ENCODE assay signal across 16 cellular contexts in genomic region chr17:39306509-39307212, GRCh38.
DNase-seq lines count a peak whose midpoint lies in the region; ATAC-seq and TF ChIP-seq lines count a peak whose summit lies in the region.
"Had no signal": no experiment of that assay in that cellular context is flagged by ENCODE, and none has a peak within 500 bp of the region (broad histone marks: within the 10 kb centered on the region; RNA-seq: fewer than 3 reads in every experiment).

No MANE protein-coding gene starts in this region.

- H3K79me2 ChIP-seq in MM.1S (ENCODE audit: low read length), result no peaks in the 10 kb centered on the region
- H3K79me2 ChIP-seq: hepatocyte had no signal

- H3K27me3 ChIP-seq in MM.1S (replicated peaks; ENCODE audit: insufficient read depth, low read length) (no peaks in the 10 kb centered on the region), psoas muscle (ENCODE audit: insufficient read depth in 3 of 3, low read length in 2 of 3) (no peaks in the 10 kb centered on the region), esophagus muscularis mucosa (no peaks in the 10 kb centered on the region)
- H3K27me3 ChIP-seq: hepatocyte had no signal

- H3K36me3 Mint-ChIP-seq in dendritic cell treated with granulocyte-macrophage colony-stimulating factor and Interleukin-4, amounts not matched to agents 40 ng/mL and 50 ng/mL, for 4 days (ENCODE audit: low read depth), result peaks cover 29% of the 10 kb centered on the region
- H3K36me3 Mint-ChIP-seq in activated CD4-positive, alpha-beta memory T cell treated with anti-CD3 and anti-CD28 coated beads for 36 hours, result no peaks in the 10 kb centered on the region
- H3K36me3 Mint-ChIP-seq in activated CD8-positive, alpha-beta memory T cell treated with anti-CD3 and anti-CD28 coated beads, Interleukin-2, amount 10 ng/mL, durations not matched to agents 7 days and 5 days, result peaks cover 3% of the 10 kb centered on the region

- no peaks in the 10 kb centered on the region for H3K9me2 ChIP-seq in MM.1S (replicated peaks; ENCODE audit: insufficient read depth, low read length)

- intact Hi-C loops in dendritic cell treated with granulocyte-macrophage colony-stimulating factor and Interleukin-4, amounts not matched to agents 40 ng/mL and 50 ng/mL, for 4 days (cut with micrococcal nuclease), result no loop called here
- intact Hi-C loops in psoas muscle (cut with DNase I), result no loop called here
- intact Hi-C loops in esophagus muscularis mucosa (cut with DNase I), result no loop called here
- intact Hi-C loops in activated CD4-positive, alpha-beta memory T cell treated with anti-CD3 and anti-CD28 coated beads for 36 hours (cut with micrococcal nuclease), result no loop called here

- ATAC-seq in psoas muscle, result no peak
- ATAC-seq in activated CD8-positive, alpha-beta memory T cell treated with anti-CD3 and anti-CD28 coated beads, Interleukin-2, amount 10 ng/mL, durations not matched to agents 7 days and 5 days, result no peak
- ATAC-seq in GM19452 (IDR thresholded peaks at IDR 0.05; ENCODE audit: unreplicated experiment), result no peak
- ATAC-seq: stimulated activated naive CD8-positive, alpha-beta T cell treated with anti-CD3 and anti-CD28 coated beads, Interleukin-15, amount 100 ng/mL, for 72 hours had no signal

- TF ChIP-seq EP300 in esophagus muscularis mucosa (IDR thresholded peaks at IDR 0.05), result no peak

- no peak overlapping the region for H3K4me3 Mint-ChIP-seq in dendritic cell treated with granulocyte-macrophage colony-stimulating factor and Interleukin-4, amounts not matched to agents 40 ng/mL and 50 ng/mL, for 4 days
- H3K4me3 Mint-ChIP-seq in activated CD4-positive, alpha-beta memory T cell treated with anti-CD3 and anti-CD28 coated beads for 36 hours, result no peak overlapping the region
- no peak overlapping the region for H3K4me3 Mint-ChIP-seq in activated CD8-positive, alpha-beta memory T cell treated with anti-CD3 and anti-CD28 coated beads, Interleukin-2, amount 10 ng/mL, durations not matched to agents 7 days and 5 days
- H3K4me3 Mint-ChIP-seq: stimulated activated naive CD8-positive, alpha-beta T cell treated with anti-CD3 and anti-CD28 coated beads, Interleukin-15, amount 100 ng/mL, for 72 hours had no signal

- H4K20me1 ChIP-seq in MM.1S (ENCODE audit: insufficient read depth, low read length), result no peaks in the 10 kb centered on the region

- no peaks in the 10 kb centered on the region for H3K9me3 Mint-ChIP-seq in dendritic cell treated with granulocyte-macrophage colony-stimulating factor and Interleukin-4, amounts not matched to agents 40 ng/mL and 50 ng/mL, for 4 days
- H3K9me3 Mint-ChIP-seq in activated CD4-positive, alpha-beta memory T cell treated with anti-CD3 and anti-CD28 coated beads for 36 hours, result no peaks in the 10 kb centered on the region
- no peaks in the 10 kb centered on the region for H3K9me3 Mint-ChIP-seq in activated CD8-positive, alpha-beta memory T cell treated with anti-CD3 and anti-CD28 coated beads, Interleukin-2, amount 10 ng/mL, durations not matched to agents 7 days and 5 days (ENCODE audit: low read depth)
- H3K9me3 Mint-ChIP-seq: stimulated activated naive CD8-positive, alpha-beta T cell treated with anti-CD3 and anti-CD28 coated beads, Interleukin-15, amount 100 ng/mL, for 72 hours had no signal

- peak overlapping the region; percentile 77 for H3K4me2 ChIP-seq in MM.1S (ENCODE audit: low read depth, low read length)
- H3K4me2 ChIP-seq: hepatocyte had no signal

- no peak for TF ChIP-seq POLR2A in esophagus muscularis mucosa (IDR thresholded peaks at IDR 0.05; ENCODE audit: low read depth)

- H3K36me3 ChIP-seq in MM.1S (replicated peaks; ENCODE audit: insufficient read depth, low read length) (no peaks in the 10 kb centered on the region), psoas muscle (ENCODE audit: insufficient read depth in 1 of 2, low read depth in 1 of 2) (peaks cover 5 to 27% of the 10 kb centered on the region in 2 donors), esophagus muscularis mucosa (peaks cover 0 to 30% (median 15%) of the 10 kb centered on the region in 4 donors)
- H3K36me3 ChIP-seq: HAP-1 had no signal

- 56 to 72% (median 59%) methylated on average over 3 of the region's 3 CpGs for WGBS in psoas muscle, 3 donors
- WGBS in esophagus muscularis mucosa, result 29% methylated on average over 3 of the region's 3 CpGs

- H3K9me3 ChIP-seq in MM.1S (replicated peaks; ENCODE audit: insufficient read depth, low read length) (no peaks in the 10 kb centered on the region), psoas muscle (no peaks in the 10 kb centered on the region), esophagus muscularis mucosa (no peaks in the 10 kb centered on the region)
- H3K9me3 ChIP-seq: HAP-1 had no signal

- H3K4me3 ChIP-seq in MM.1S (ENCODE audit: low read length) (peak overlapping the region; percentile 30; the same call in 1 of the 2 replicates), psoas muscle (no peak overlapping the region), esophagus muscularis mucosa (no peak overlapping the region)
- H3K4me3 ChIP-seq: HAP-1, hepatocyte had no signal

- H3K27ac Mint-ChIP-seq in dendritic cell treated with granulocyte-macrophage colony-stimulating factor and Interleukin-4, amounts not matched to agents 40 ng/mL and 50 ng/mL, for 4 days, result peak overlapping the region; percentile 22
- no peak overlapping the region for H3K27ac Mint-ChIP-seq in activated CD4-positive, alpha-beta memory T cell treated with anti-CD3 and anti-CD28 coated beads for 36 hours
- H3K27ac Mint-ChIP-seq in activated CD8-positive, alpha-beta memory T cell treated with anti-CD3 and anti-CD28 coated beads, Interleukin-2, amount 10 ng/mL, durations not matched to agents 7 days and 5 days, result no peak overlapping the region

- peak overlapping the region; percentile 47; the same call in 1 of the 2 replicates for H3K27ac ChIP-seq in MM.1S (ENCODE audit: low read length)
- peak overlapping the region; percentile 2 for H3K27ac ChIP-seq in psoas muscle
- H3K27ac ChIP-seq in esophagus muscularis mucosa (replicated peaks in 1 of 4), result peak overlapping the region in 2 of 4 donors; percentile 7 to 31
- H3K27ac ChIP-seq: hepatocyte, WERI-Rb-1 had no signal

- H2AFZ ChIP-seq in MM.1S (ENCODE audit: low read length), result no peak overlapping the region
- H2AFZ ChIP-seq: hepatocyte had no signal

- H3K4me1 ChIP-seq in MM.1S (ENCODE audit: low read length) (peaks cover 11% of the 10 kb centered on the region), psoas muscle (peaks cover 13% of the 10 kb centered on the region), esophagus muscularis mucosa (peaks cover 15 to 21% (median 18%) of the 10 kb centered on the region in 4 donors)
- H3K4me1 ChIP-seq: HAP-1 had no signal

- peak overlapping the region; percentile 17; the same call in 1 of the 2 replicates for H3K9ac ChIP-seq in MM.1S (ENCODE audit: low read length)

- peak; percentile 18 for DNase-seq in EL
- peak; percentile 66 for DNase-seq in MM.1S
- no peak for DNase-seq in psoas muscle
- DNase-seq in esophagus muscularis mucosa (ENCODE audit: extremely low spot score), result no peak
- no peak for DNase-seq in activated CD4-positive, alpha-beta memory T cell treated with anti-CD3 and anti-CD28 coated beads for 36 hours
- no peak for DNase-seq in activated CD8-positive, alpha-beta memory T cell treated with anti-CD3 and anti-CD28 coated beads, Interleukin-2, amount 10 ng/mL, durations not matched to agents 7 days and 5 days
- DNase-seq: effector CD8-positive, alpha-beta T cell; NCI-H1417; NCI-H524; stimulated activated CD4-positive, alpha-beta T cell treated with anti-CD3 and anti-CD28 coated beads, Interleukin-4, amount 100 ng/mL, for 24 hours; stimulated activated naive CD8-positive, alpha-beta T cell treated with anti-CD3 and anti-CD28 coated beads, Interleukin-15, amount 100 ng/mL, for 72 hours; WERI-Rb-1 had no signal

- TF ChIP-seq CTCF in MM.1S (IDR thresholded peaks at IDR 0.05; ENCODE audit: low read length) (no peak), psoas muscle (IDR thresholded peaks at IDR 0.05) (no peak), esophagus muscularis mucosa (IDR thresholded peaks at IDR 0.05) (no peak)

- H3K4me1 Mint-ChIP-seq in dendritic cell treated with granulocyte-macrophage colony-stimulating factor and Interleukin-4, amounts not matched to agents 40 ng/mL and 50 ng/mL, for 4 days (ENCODE audit: low read depth), result peaks cover 17% of the 10 kb centered on the region
- no peaks in the 10 kb centered on the region for H3K4me1 Mint-ChIP-seq in activated CD4-positive, alpha-beta memory T cell treated with anti-CD3 and anti-CD28 coated beads for 36 hours (ENCODE audit: low read depth)
- H3K4me1 Mint-ChIP-seq in activated CD8-positive, alpha-beta memory T cell treated with anti-CD3 and anti-CD28 coated beads, Interleukin-2, amount 10 ng/mL, durations not matched to agents 7 days and 5 days, result no peaks in the 10 kb centered on the region

- peaks cover 6% of the 10 kb centered on the region; the same call in 1 of the 2 replicates for H3F3A ChIP-seq in MM.1S (ENCODE audit: insufficient read depth, low read length)

- POLR2A ChIA-PET in activated CD4-positive, alpha-beta memory T cell treated with anti-CD3 and anti-CD28 coated beads for 36 hours (lab: Charles Lee), result no interaction called here

- CTCF ChIA-PET in activated CD4-positive, alpha-beta memory T cell treated with anti-CD3 and anti-CD28 coated beads for 36 hours (lab: Charles Lee), result interaction anchor here (0.6 kb wide), 1 partner anchor 96 kb away, joined by 3 read pairs; no protein-coding TSS in a partner anchor
- CTCF ChIA-PET in activated CD8-positive, alpha-beta memory T cell treated with anti-CD3 and anti-CD28 coated beads, Interleukin-2, amount 10 ng/mL, durations not matched to agents 7 days and 5 days (lab: Charles Lee), result interaction anchor here (0.5 to 1.0 kb wide), 2 partner anchors 75 to 132 kb away, joined by 3 read pairs; no protein-coding TSS in a partner anchor

- no peaks in the 10 kb centered on the region for H3K27me3 Mint-ChIP-seq in dendritic cell treated with granulocyte-macrophage colony-stimulating factor and Interleukin-4, amounts not matched to agents 40 ng/mL and 50 ng/mL, for 4 days
- H3K27me3 Mint-ChIP-seq in activated CD4-positive, alpha-beta memory T cell treated with anti-CD3 and anti-CD28 coated beads for 36 hours, result no peaks in the 10 kb centered on the region
- H3K27me3 Mint-ChIP-seq in activated CD8-positive, alpha-beta memory T cell treated with anti-CD3 and anti-CD28 coated beads, Interleukin-2, amount 10 ng/mL, durations not matched to agents 7 days and 5 days, result no peaks in the 10 kb centered on the region
- H3K27me3 Mint-ChIP-seq: stimulated activated naive CD8-positive, alpha-beta T cell treated with anti-CD3 and anti-CD28 coated beads, Interleukin-15, amount 100 ng/mL, for 72 hours had no signal

Comparison
In these comparisons a context has a peak if more than half of its experiments do, and no peak if none do; other contexts are left out.
1. DNase-seq: peak in EL (single experiment) and MM.1S (single experiment); none in psoas muscle (0 of 2), esophagus muscularis mucosa (single experiment), activated CD4-positive, alpha-beta memory T cell treated with anti-CD3 and anti-CD28 coated beads for 36 hours (single experiment) and activated CD8-positive, alpha-beta memory T cell treated with anti-CD3 and anti-CD28 coated beads, Interleukin-2, amount 10 ng/mL, durations not matched to agents 7 days and 5 days (single experiment).